ENCODE assay signal across 24 cellular contexts in the genomic region with DNA sequence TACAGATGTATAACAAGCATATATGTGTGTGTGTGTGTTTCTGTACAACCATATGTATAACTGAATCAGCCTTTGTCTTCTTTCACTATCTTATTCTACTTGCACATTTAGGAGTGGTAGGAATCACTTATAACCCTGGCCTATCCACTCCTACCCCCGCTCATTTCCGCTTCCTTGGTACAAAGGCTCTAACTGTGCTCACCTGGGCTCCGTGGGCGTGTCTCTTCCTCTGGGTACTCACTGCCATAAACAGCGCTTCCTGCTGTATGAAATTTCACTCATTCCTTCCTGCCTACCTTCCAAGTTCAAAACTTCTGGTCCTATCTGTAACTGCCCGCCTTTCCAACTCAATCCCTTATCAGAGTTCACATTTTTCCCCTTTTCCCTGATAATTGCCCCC.
DNase-seq lines count a peak whose midpoint lies in the region; ATAC-seq and TF ChIP-seq lines count a peak whose summit lies in the region.
"Had no signal": no experiment of that assay in that cellular context is flagged by ENCODE, and none has a peak within 500 bp of the region (broad histone marks: within the 10 kb centered on the region; RNA-seq: fewer than 3 reads in every experiment).

No MANE protein-coding gene starts in this region.

- no peak for TF ChIP-seq POLR2A in HCT116 (IDR thresholded peaks at IDR 0.05; ENCODE audit: borderline replicate concordance, extremely low read depth, insufficient read depth, insufficient read length)

- H3K4me1 ChIP-seq in HCT116 (ENCODE audit: control insufficient read depth in 1 of 2, insufficient read depth in 2 of 2, low read length in 2 of 2) (0 out of 4 replicates have a peak, but pooled peaks cover 0 to 4% of the 10 kb centered on the region in 2 experiments), foreskin keratinocyte (peaks cover 14% of the 10 kb centered on the region), mucosa of descending colon (ENCODE audit: low read depth) (no peaks in the 10 kb centered on the region)
- H3K4me1 ChIP-seq: HAP-1, SJSA1 had no signal

- CTCF ChIA-PET in HCT116 (lab: Charles Lee): no interaction called here

- RAD21 ChIA-PET in HCT116 (lab: Charles Lee; ENCODE audit: low non-redundant PET in 1 of 2, low total read pairs in 2 of 2, uncharacterized antibody in 2 of 2, unreplicated experiment in 2 of 2): no interaction called here

- no peak overlapping the region for H2AFZ ChIP-seq in HCT116 (ENCODE audit: low read depth, low read length, poor library complexity, severe bottlenecking)

- no peak for DNase-seq in HCT116 (ENCODE audit: low read depth, low spot score)
- DNase-seq in SW480 (ENCODE audit: low spot score): peak; percentile 0
- no peak for DNase-seq in foreskin keratinocyte
- DNase-seq in mucosa of descending colon: peak; percentile 43 to 60 (median 49)
- DNase-seq in NK-92 (lab: John Stamatoyannopoulos, UW; ENCODE audit: unreplicated experiment): no peak
- no peak for DNase-seq in DMS79 (lab: John Stamatoyannopoulos, UW)
- no peak for DNase-seq in DMS114 treated with DMSO at 0.1 percent for 48 hours (lab: John Stamatoyannopoulos, UW; ENCODE audit: unreplicated experiment)
- DNase-seq: CD8-positive, alpha-beta memory T cell; EL; GDM1; KBM-7; MG63; NCI-H1105 treated with DMSO at 0.1 percent for 48 hours; NCI-H146; NCI-H1930; NCI-H2107; NCI-H524; Right ventricle myocardium superior; RPMI8226; T-cell had no signal

- H3K36me3 ChIP-seq in HCT116 (ENCODE audit: control insufficient read depth in 1 of 2, insufficient read depth in 2 of 2, low read length in 2 of 2) (no peaks in the 10 kb centered on the region), mucosa of descending colon (ENCODE audit: low read depth) (no peaks in the 10 kb centered on the region)
- H3K36me3 ChIP-seq: HAP-1, MG63, SJSA1 had no signal

- H3K27me3 ChIP-seq in HCT116 (ENCODE audit: insufficient read depth, low read length) (no peaks in the 10 kb centered on the region), foreskin keratinocyte (no peaks in the 10 kb centered on the region)
- H3K27me3 ChIP-seq: MG63, SJSA1 had no signal

- H3K79me2 ChIP-seq in HCT116 (ENCODE audit: insufficient read depth, low read length): no peaks in the 10 kb centered on the region

- H3K4me3 ChIP-seq in HCT116 (replicated peaks in 1 of 2; ENCODE audit: low read depth in 1 of 2, low read length in 2 of 2) (no peak overlapping the region), mucosa of descending colon (no peak overlapping the region)
- H3K4me3 ChIP-seq: GM12878, HAP-1, MG63, SJSA1 had no signal

- no peaks in the 10 kb centered on the region for H3K9me2 ChIP-seq in HCT116 (ENCODE audit: insufficient read depth)

- intact Hi-C loops in HCT116 (cut with micrococcal nuclease): no loop called here
- intact Hi-C loops in mucosa of descending colon (cut with DNase I, micrococcal nuclease): no loop called here

- TF ChIP-seq CTCF in HCT116 (IDR thresholded peaks at IDR 0.05 in 2 of 3, conservative IDR thresholded peaks at IDR 0.05 in 1 of 3; ENCODE audit: borderline replicate concordance in 1 of 3, insufficient read depth in 1 of 3, low read depth in 2 of 3, low read length in 2 of 3) (no peak), foreskin keratinocyte (conservative IDR thresholded peaks at IDR 0.05) (no peak), mucosa of descending colon (IDR thresholded peaks at IDR 0.05) (no peak)

- BruUV-seq in HCT116 (replicated peaks; lab: Mats Ljungman, UMichigan): no TSS peak

- no peak overlapping the region for H3K9ac ChIP-seq in HCT116 (ENCODE audit: low read length)

- no peak overlapping the region for H3K4me2 ChIP-seq in HCT116 (ENCODE audit: low read length)

- no peaks in the 10 kb centered on the region for H3K9me3 ChIP-seq in HCT116 (ENCODE audit: control insufficient read depth in 1 of 2, insufficient read depth in 1 of 2, low read depth in 1 of 2, low read length in 2 of 2)
- H3K9me3 ChIP-seq in mucosa of descending colon: no peaks in the 10 kb centered on the region
- H3K9me3 ChIP-seq: HAP-1, MG63, SJSA1 had no signal

- H3K27ac ChIP-seq in HCT116 (ENCODE audit: low read depth, low read length) (no peak overlapping the region), foreskin keratinocyte (no peak overlapping the region)
- H3K27ac ChIP-seq: C4-2B, SJSA1 had no signal

- ATAC-seq in HCT116 (no peak), foreskin keratinocyte (peak; percentile 26), mucosa of descending colon (peak; percentile 98)
- ATAC-seq: GM12878, T-cell had no signal

- no peak for TF ChIP-seq RAD21 in HCT116 (IDR thresholded peaks at IDR 0.05; ENCODE audit: low read depth)

- POLR2A ChIA-PET in HCT116 (lab: Charles Lee): no interaction called here

- H4K20me1 ChIP-seq in HCT116 (ENCODE audit: insufficient read depth): no peaks in the 10 kb centered on the region

TF ChIP-seq in HCT116, 20 proteins besides CTCF, POLR2A, EP300 and RAD21:
- TF ChIP-seq FOSL1 (IDR thresholded peaks at IDR 0.05; ENCODE audit: low read depth): no peak
- 0 out of 2 replicates have a peak, but pooled peaks have one; percentile 21 for TF ChIP-seq SRF (IDR thresholded peaks at IDR 0.05; ENCODE audit: low read depth)

Comparison
In these comparisons a context has a peak if more than half of its experiments do, and no peak if none do; other contexts are left out.
1. DNase-seq: peak in SW480 (single experiment) and mucosa of descending colon (3 of 3); none in HCT116 (single experiment), foreskin keratinocyte (0 of 2), NK-92 (single experiment), DMS79 (single experiment) and DMS114 treated with DMSO at 0.1 percent for 48 hours (single experiment).